Comparison of ENCODE assay signal across 1 cellular context in the genomic region with DNA sequence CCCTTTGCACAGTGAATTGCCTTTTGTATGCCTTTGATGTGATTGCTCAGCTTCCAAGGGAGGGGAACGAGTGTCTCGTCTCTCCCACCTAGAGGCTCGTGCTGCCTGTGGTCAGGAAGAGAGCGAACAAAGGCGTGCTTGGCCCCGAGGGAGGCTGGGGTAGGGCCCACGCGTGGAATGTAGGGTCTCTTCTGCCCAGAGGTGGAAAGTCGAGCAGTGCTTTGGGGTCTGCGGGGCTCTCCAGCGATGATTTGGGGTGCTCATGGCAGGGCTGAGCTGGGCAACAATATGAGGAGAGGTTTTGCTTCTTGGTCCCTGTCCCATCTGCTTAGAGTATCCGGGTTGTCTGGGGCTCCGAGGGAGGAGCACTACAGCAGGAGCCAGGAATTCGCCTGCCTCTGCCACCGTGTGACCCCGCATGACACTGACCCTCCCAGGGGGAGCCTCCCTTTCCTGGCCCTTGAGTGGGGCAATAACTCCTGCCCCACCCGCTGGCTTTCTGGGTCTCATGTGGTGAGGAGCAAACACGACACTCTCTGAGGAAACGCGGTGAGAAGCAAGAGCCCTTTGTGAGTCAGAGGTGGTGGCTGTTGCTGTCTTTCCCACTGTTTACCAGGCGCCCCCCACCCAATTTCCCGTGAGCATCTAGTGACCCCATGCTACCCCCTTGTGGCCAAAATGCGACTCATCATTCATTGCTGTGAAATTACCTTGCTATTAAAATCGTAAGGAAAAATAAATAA.
TF ChIP-seq lines count a peak whose summit lies in the region.

No MANE protein-coding gene starts in this region.

TF ChIP-seq in HepG2, 621 proteins besides CTCF, POLR2A, EP300 and RAD21 (continued from another document and continues in another):
- TF ChIP-seq NRL (CRISPR knock-in tag; IDR thresholded peaks at IDR 0.05; ENCODE audit: borderline replicate concordance) (peak; percentile 29; the same call in 1 of the 2 replicates), CREB1 (IDR thresholded peaks at IDR 0.05) (no peak), CREB1 (CRISPR knock-in tag; IDR thresholded peaks at IDR 0.05) (peak; percentile 22; the same call in 1 of the 2 replicates), ZNF629 (CRISPR knock-in tag; conservative IDR thresholded peaks at IDR 0.05) (0 out of 2 replicates have a peak, but pooled peaks have one; percentile 30), SPEN (CRISPR knock-in tag; IDR thresholded peaks at IDR 0.05; ENCODE audit: low read depth) (peak; percentile 40; the same call in 1 of the 2 replicates), NR2F1 (CRISPR knock-in tag; IDR thresholded peaks at IDR 0.05) (peak; percentile 52 to 71; a peak in 3 of 4 replicates), ZBTB7B (CRISPR knock-in tag; IDR thresholded peaks at IDR 0.05) (peak; percentile 55; the same call in 1 of the 2 replicates), MXD4 (CRISPR knock-in tag; IDR thresholded peaks at IDR 0.05) (0 out of 2 replicates have a peak, but pooled peaks have one; percentile 34), PHF20 (CRISPR knock-in tag; IDR thresholded peaks at IDR 0.05) (0 out of 2 replicates have a peak, but pooled peaks have one; percentile 14), ZBED4 (CRISPR knock-in tag; IDR thresholded peaks at IDR 0.05; ENCODE audit: borderline replicate concordance) (no peak), HNRNPL (IDR thresholded peaks at IDR 0.05; ENCODE audit: low read depth, low read length) (peak; percentile 72; the same call in 1 of the 2 replicates), GTF2F1 (IDR thresholded peaks at IDR 0.05; ENCODE audit: low read length) (no peak), ZNF343 (CRISPR knock-in tag; IDR thresholded peaks at IDR 0.05) (no peak), ATF7-NPFF (CRISPR knock-in tag; IDR thresholded peaks at IDR 0.05; ENCODE audit: low read depth) (no peak), ZNF143 (CRISPR knock-in tag; IDR thresholded peaks at IDR 0.05) (peak; percentile 59), ZNF3 (CRISPR knock-in tag; IDR thresholded peaks at IDR 0.05) (peak; percentile 82), FOXK2 (IDR thresholded peaks at IDR 0.05) (peak; percentile 49; the same call in 1 of the 2 replicates), CREM (IDR thresholded peaks at IDR 0.05) (peak; percentile 59; the same call in 1 of the 2 replicates), CREM (CRISPR knock-in tag; IDR thresholded peaks at IDR 0.05) (no peak), ZBTB38 (CRISPR knock-in tag; IDR thresholded peaks at IDR 0.05) (0 out of 2 replicates have a peak, but pooled peaks have one; percentile 18), UBTF (CRISPR knock-in tag; IDR thresholded peaks at IDR 0.05) (peak; percentile 77), ZNF33A (CRISPR knock-in tag; IDR thresholded peaks at IDR 0.05; ENCODE audit: borderline replicate concordance) (no peak), ZNF451 (CRISPR knock-in tag; IDR thresholded peaks at IDR 0.05) (0 out of 2 replicates have a peak, but pooled peaks have one; percentile 32), LCORL (IDR thresholded peaks at IDR 0.05) (0 out of 2 replicates have a peak, but pooled peaks have one; percentile 27), LCORL (CRISPR knock-in tag; IDR thresholded peaks at IDR 0.05) (peak; percentile 61; the same call in 1 of the 2 replicates), RARA (CRISPR knock-in tag; IDR thresholded peaks at IDR 0.05) (peak; percentile 77), ZNF574 (CRISPR knock-in tag; IDR thresholded peaks at IDR 0.05) (peak; percentile 56), FOXP1 (IDR thresholded peaks at IDR 0.05) (peak; percentile 52; the same call in 1 of the 2 replicates), FOXP1 (CRISPR knock-in tag; IDR thresholded peaks at IDR 0.05) (peak; percentile 79), ZC3H4 (CRISPR knock-in tag; IDR thresholded peaks at IDR 0.05; ENCODE audit: borderline replicate concordance) (peak; percentile 92), ZNF468 (CRISPR knock-in tag; IDR thresholded peaks at IDR 0.05) (0 out of 2 replicates have a peak, but pooled peaks have one; percentile 37), ZNF253 (CRISPR knock-in tag; IDR thresholded peaks at IDR 0.05; ENCODE audit: borderline replicate concordance) (0 out of 2 replicates have a peak, but pooled peaks have one; percentile 48), PHF8 (CRISPR knock-in tag; IDR thresholded peaks at IDR 0.05) (peak; percentile 32), FOXO1 (CRISPR knock-in tag; IDR thresholded peaks at IDR 0.05) (peak; percentile 87), CSRNP1 (CRISPR knock-in tag; IDR thresholded peaks at IDR 0.05) (peak; percentile 70; the same call in 1 of the 2 replicates)
- TF ChIP-seq, protein P1, sequence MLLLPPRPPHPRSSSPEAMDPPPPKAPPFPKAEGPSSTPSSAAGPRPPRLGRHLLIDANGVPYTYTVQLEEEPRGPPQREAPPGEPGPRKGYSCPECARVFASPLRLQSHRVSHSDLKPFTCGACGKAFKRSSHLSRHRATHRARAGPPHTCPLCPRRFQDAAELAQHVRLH (CRISPR knock-in tag; IDR thresholded peaks at IDR 0.05; ENCODE audit: borderline replicate concordance, low read depth), result 0 out of 2 replicates have a peak, but pooled peaks have one; percentile 37
- TF ChIP-seq, protein P2, sequence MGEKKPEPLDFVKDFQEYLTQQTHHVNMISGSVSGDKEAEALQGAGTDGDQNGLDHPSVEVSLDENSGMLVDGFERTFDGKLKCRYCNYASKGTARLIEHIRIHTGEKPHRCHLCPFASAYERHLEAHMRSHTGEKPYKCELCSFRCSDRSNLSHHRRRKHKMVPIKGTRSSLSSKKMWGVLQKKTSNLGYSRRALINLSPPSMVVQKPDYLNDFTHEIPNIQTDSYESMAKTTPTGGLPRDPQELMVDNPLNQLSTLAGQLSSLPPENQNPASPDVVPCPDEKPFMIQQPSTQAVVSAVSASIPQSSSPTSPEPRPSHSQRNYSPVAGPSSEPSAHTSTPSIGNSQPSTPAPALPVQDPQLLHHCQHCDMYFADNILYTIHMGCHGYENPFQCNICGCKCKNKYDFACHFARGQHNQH (CRISPR knock-in tag; IDR thresholded peaks at IDR 0.05), result peak; percentile 43; the same call in 1 of the 2 replicates
- TF ChIP-seq, protein P3, sequence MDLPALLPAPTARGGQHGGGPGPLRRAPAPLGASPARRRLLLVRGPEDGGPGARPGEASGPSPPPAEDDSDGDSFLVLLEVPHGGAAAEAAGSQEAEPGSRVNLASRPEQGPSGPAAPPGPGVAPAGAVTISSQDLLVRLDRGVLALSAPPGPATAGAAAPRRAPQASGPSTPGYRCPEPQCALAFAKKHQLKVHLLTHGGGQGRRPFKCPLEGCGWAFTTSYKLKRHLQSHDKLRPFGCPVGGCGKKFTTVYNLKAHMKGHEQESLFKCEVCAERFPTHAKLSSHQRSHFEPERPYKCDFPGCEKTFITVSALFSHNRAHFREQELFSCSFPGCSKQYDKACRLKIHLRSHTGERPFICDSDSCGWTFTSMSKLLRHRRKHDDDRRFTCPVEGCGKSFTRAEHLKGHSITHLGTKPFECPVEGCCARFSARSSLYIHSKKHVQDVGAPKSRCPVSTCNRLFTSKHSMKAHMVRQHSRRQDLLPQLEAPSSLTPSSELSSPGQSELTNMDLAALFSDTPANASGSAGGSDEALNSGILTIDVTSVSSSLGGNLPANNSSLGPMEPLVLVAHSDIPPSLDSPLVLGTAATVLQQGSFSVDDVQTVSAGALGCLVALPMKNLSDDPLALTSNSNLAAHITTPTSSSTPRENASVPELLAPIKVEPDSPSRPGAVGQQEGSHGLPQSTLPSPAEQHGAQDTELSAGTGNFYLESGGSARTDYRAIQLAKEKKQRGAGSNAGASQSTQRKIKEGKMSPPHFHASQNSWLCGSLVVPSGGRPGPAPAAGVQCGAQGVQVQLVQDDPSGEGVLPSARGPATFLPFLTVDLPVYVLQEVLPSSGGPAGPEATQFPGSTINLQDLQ (CRISPR knock-in tag; IDR thresholded peaks at IDR 0.05), result 0 out of 2 replicates have a peak, but pooled peaks have one; percentile 61
- TF ChIP-seq, protein P4, sequence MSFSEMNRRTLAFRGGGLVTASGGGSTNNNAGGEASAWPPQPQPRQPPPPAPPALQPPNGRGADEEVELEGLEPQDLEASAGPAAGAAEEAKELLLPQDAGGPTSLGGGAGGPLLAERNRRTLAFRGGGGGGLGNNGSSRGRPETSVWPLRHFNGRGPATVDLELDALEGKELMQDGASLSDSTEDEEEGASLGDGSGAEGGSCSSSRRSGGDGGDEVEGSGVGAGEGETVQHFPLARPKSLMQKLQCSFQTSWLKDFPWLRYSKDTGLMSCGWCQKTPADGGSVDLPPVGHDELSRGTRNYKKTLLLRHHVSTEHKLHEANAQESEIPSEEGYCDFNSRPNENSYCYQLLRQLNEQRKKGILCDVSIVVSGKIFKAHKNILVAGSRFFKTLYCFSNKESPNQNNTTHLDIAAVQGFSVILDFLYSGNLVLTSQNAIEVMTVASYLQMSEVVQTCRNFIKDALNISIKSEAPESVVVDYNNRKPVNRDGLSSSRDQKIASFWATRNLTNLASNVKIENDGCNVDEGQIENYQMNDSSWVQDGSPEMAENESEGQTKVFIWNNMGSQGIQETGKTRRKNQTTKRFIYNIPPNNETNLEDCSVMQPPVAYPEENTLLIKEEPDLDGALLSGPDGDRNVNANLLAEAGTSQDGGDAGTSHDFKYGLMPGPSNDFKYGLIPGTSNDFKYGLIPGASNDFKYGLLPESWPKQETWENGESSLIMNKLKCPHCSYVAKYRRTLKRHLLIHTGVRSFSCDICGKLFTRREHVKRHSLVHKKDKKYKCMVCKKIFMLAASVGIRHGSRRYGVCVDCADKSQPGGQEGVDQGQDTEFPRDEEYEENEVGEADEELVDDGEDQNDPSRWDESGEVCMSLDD (CRISPR knock-in tag; IDR thresholded peaks at IDR 0.05; ENCODE audit: borderline replicate concordance), result peak; percentile 65; the same call in 1 of the 2 replicates
